ENCODE assay signal across 17 cellular contexts in genomic region chr19:1427221-1427620, GRCh38. TPM values are rescaled to one million over a fixed set of nuclear protein-coding genes. Genes with fewer than 3 reads are reported as not detected.
A peak's percentile ranks its signal among the peaks of the same experiment; 100 is the strongest.
DNase-seq lines count a peak whose midpoint lies in the region; ATAC-seq and TF ChIP-seq lines count a peak whose summit lies in the region.
"Had no signal": no experiment of that assay in that cellular context is flagged by ENCODE, and none has a peak within 500 bp of the region (broad histone marks: within the 10 kb centered on the region; RNA-seq: fewer than 3 reads in every experiment).

No MANE protein-coding gene starts in this region.

- TF ChIP-seq CTCF in HEK293 (tag by site-specific recombination; IDR thresholded peaks at IDR 0.05): no peak
- no peak for TF ChIP-seq CTCF in glutamatergic neuron (IDR thresholded peaks at IDR 0.05; ENCODE audit: partially characterized antibody, unreplicated experiment)

- peaks cover 30% of the 10 kb centered on the region for H3K4me1 Mint-ChIP-seq in glutamatergic neuron (ENCODE audit: low read depth, unreplicated experiment)

- ATAC-seq in HG03025 (IDR thresholded peaks at IDR 0.05; ENCODE audit: low FRiP score, unreplicated experiment) (no peak), GM18867 (IDR thresholded peaks at IDR 0.05; ENCODE audit: unreplicated experiment) (no peak)
- ATAC-seq: SK-N-SH treated with all-trans-retinoic acid at 6 μM for 48 hours, T-cell had no signal

- peaks cover 7% of the 10 kb centered on the region for H3K27me3 Mint-ChIP-seq in glutamatergic neuron (ENCODE audit: unreplicated experiment)
- H3K27me3 Mint-ChIP-seq: T-cell had no signal

- no peak overlapping the region for H3K4me3 Mint-ChIP-seq in glutamatergic neuron (ENCODE audit: unreplicated experiment)
- H3K4me3 Mint-ChIP-seq: T-cell had no signal

- no peak overlapping the region for H3K4me3 ChIP-seq in HEK293 (ENCODE audit: low read depth, low read length)

- peaks cover 3% of the 10 kb centered on the region for H3K9me3 Mint-ChIP-seq in glutamatergic neuron (ENCODE audit: unreplicated experiment)
- H3K9me3 Mint-ChIP-seq: T-cell had no signal

- peaks cover 3% of the 10 kb centered on the region for H3K36me3 Mint-ChIP-seq in glutamatergic neuron (ENCODE audit: unreplicated experiment)

- CTCF ChIA-PET in HEK293 (lab: Yijun Ruan, JAX): interaction anchor here (0.8 to 1.2 kb wide), 2 partner anchors 18 to 183 kb away, joined by 3 to 4 read pairs; no protein-coding TSS in a partner anchor

- peak overlapping the region; percentile 11; the same call in 1 of the 2 replicates for H3K27ac ChIP-seq in HEK293 (ENCODE audit: extremely low read depth, low read depth, low read length)
- H3K27ac ChIP-seq: C4-2B, KMS-11 had no signal

- no peak for DNase-seq in glutamatergic neuron
- DNase-seq: DMS79, NCI-H1417, NCI-H187, NCI-H2227 treated with DMSO at 0.1 percent for 48 hours, NCI-H524, NCI-H82, OCI-M1, RPMI8226, SIG-M5, T-cell had no signal

- no peaks in the 10 kb centered on the region for H3K9me3 ChIP-seq in HEK293 (ENCODE audit: control insufficient read depth, insufficient read depth, low read depth, low read length)

- no peaks in the 10 kb centered on the region for H3K4me1 ChIP-seq in HEK293 (ENCODE audit: control insufficient read depth, insufficient read depth, low read length)

- POLR2A ChIA-PET in HEK293 (lab: Yijun Ruan, JAX): interaction anchor here (0.7 kb wide), 1 partner anchor 113 kb away, joined by 3 read pairs; no protein-coding TSS in a partner anchor

- H3K36me3 ChIP-seq in HEK293 (ENCODE audit: control insufficient read depth in 2 of 2, insufficient read depth in 1 of 2, low read length in 2 of 2): peaks cover 22 to 91% of the 10 kb centered on the region in 2 experiments

- H3K27ac Mint-ChIP-seq in glutamatergic neuron (ENCODE audit: unreplicated experiment): peak overlapping the region; percentile 33
- H3K27ac Mint-ChIP-seq: T-cell had no signal

TF ChIP-seq in HEK293, 187 proteins besides CTCF, POLR2A, EP300 and RAD21:
- TF ChIP-seq OSR2 (tag by site-specific recombination; IDR thresholded peaks at IDR 0.05): no peak
- no peak for TF ChIP-seq ZNF140 (tag by site-specific recombination; IDR thresholded peaks at IDR 0.05)
- no peak for TF ChIP-seq ZNF266 (tag by site-specific recombination; IDR thresholded peaks at IDR 0.05; ENCODE audit: low read depth)
- TF ChIP-seq ZNF830 (tag by site-specific recombination; IDR thresholded peaks at IDR 0.05; ENCODE audit: low read depth): no peak
- no peak for TF ChIP-seq ZNF621 (tag by site-specific recombination; IDR thresholded peaks at IDR 0.05)
- no peak for TF ChIP-seq ZBTB7A (tag by site-specific recombination; IDR thresholded peaks at IDR 0.05; ENCODE audit: low read depth)
- TF ChIP-seq, protein P1, sequence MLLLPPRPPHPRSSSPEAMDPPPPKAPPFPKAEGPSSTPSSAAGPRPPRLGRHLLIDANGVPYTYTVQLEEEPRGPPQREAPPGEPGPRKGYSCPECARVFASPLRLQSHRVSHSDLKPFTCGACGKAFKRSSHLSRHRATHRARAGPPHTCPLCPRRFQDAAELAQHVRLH (tag by site-specific recombination; IDR thresholded peaks at IDR 0.05): no peak
- no peak for TF ChIP-seq ZNF132 (tag by site-specific recombination; IDR thresholded peaks at IDR 0.05; ENCODE audit: borderline replicate concordance)
- TF ChIP-seq HIC1 (tag by site-specific recombination; IDR thresholded peaks at IDR 0.05): no peak

RNA-seq across cellular contexts. Expression of gene RPS15, which starts 11.0 kb away (rescaled TPM):
- total RNA-seq in glutamatergic neuron (ENCODE audit: unreplicated experiment): 603 TPM

RNA-seq across cellular contexts. Expression of gene DAZAP1, which starts 19.8 kb away (rescaled TPM):
- 135 TPM for total RNA-seq in glutamatergic neuron (ENCODE audit: unreplicated experiment)

RNA-seq across cellular contexts. Expression of gene APC2, which starts 22.7 kb away (rescaled TPM):
- total RNA-seq in glutamatergic neuron (ENCODE audit: unreplicated experiment): 371 TPM

RNA-seq across cellular contexts. Expression of gene GAMT, which starts 25.9 kb away (rescaled TPM):
- total RNA-seq in glutamatergic neuron (ENCODE audit: unreplicated experiment): 17.9 TPM

RNA-seq across cellular contexts. Expression of gene NDUFS7, which starts 43.5 kb away (rescaled TPM):
- 123 TPM for total RNA-seq in glutamatergic neuron (ENCODE audit: unreplicated experiment)
